21 cellular contexts compared by ENCODE assay signal in genomic region chr21:36096398-36097290, GRCh38.
"Had no signal": no experiment of that assay in that cellular context is flagged by ENCODE, and none has a peak within 500 bp of the region (broad histone marks: within the 10 kb centered on the region; RNA-seq: fewer than 3 reads in every experiment).

No MANE protein-coding gene starts in this region.

- H3K4me1 ChIP-seq: left ventricle myocardium inferior, prostate gland, right atrium auricular region, testis, upper lobe of left lung had no signal

- H3K36me3 ChIP-seq: adrenal gland, left ventricle myocardium inferior, prostate gland, right atrium auricular region, upper lobe of left lung had no signal

- H3K9me3 ChIP-seq: adrenal gland, prostate gland, testis had no signal

- H3K27me3 ChIP-seq: right atrium auricular region, testis, upper lobe of left lung had no signal

- H3K4me3 ChIP-seq: adrenal gland, left ventricle myocardium inferior, mucosa of descending colon, prostate gland, right atrium auricular region, testis, upper lobe of left lung had no signal

- H3K4me1 Mint-ChIP-seq: activated naive CD4-positive, alpha-beta T cell treated with anti-CD3 and anti-CD28 coated beads, Interleukin-2, amount 50 U/mL, for 24 hours had no signal

- H3K27ac Mint-ChIP-seq: dendritic cell treated with granulocyte-macrophage colony-stimulating factor and Interleukin-4, amounts not matched to agents 40 ng/mL and 50 ng/mL, for 4 days; stimulated activated naive CD8-positive, alpha-beta T cell treated with anti-CD3 and anti-CD28 coated beads, Interleukin-15, Interleukin-2, amounts not matched to agents 100 ng/mL and 50 ng/mL, for 24 hours had no signal

- H3K4me3 Mint-ChIP-seq: activated naive CD4-positive, alpha-beta T cell treated with anti-CD3 and anti-CD28 coated beads, Interleukin-2, amount 50 U/mL, for 24 hours; dendritic cell treated with granulocyte-macrophage colony-stimulating factor and Interleukin-4, amounts not matched to agents 40 ng/mL and 50 ng/mL, for 4 days; neural crest cell; stimulated activated naive CD8-positive, alpha-beta T cell treated with anti-CD3 and anti-CD28 coated beads, Interleukin-15, Interleukin-2, amounts not matched to agents 100 ng/mL and 50 ng/mL, for 24 hours had no signal

- ATAC-seq: mucosa of descending colon had no signal

- DNase-seq: activated CD4-positive, alpha-beta T cell treated with anti-CD3 and anti-CD28 coated beads, Interleukin-2, amount 50 U/mL, for 1 hour; activated CD4-positive, CD25-positive, alpha-beta regulatory T cell treated with anti-CD3 and anti-CD28 coated beads, Interleukin-2, amount 50 U/mL, for 72 hours; activated gamma-delta T cell; adrenal gland; cerebellar nuclear complex; effector CD8-positive, alpha-beta T cell; foreskin fibroblast; kidney glomerular epithelial cell; left ventricle myocardium inferior; mucosa of descending colon; naive B cell; T-helper 1 cell; T1000; testis; upper lobe of left lung had no signal

- H3K27ac ChIP-seq: adrenal gland, left ventricle myocardium inferior, prostate gland, right atrium auricular region, testis, upper lobe of left lung had no signal

- H3K27me3 Mint-ChIP-seq: dendritic cell treated with granulocyte-macrophage colony-stimulating factor and Interleukin-4, amounts not matched to agents 40 ng/mL and 50 ng/mL, for 4 days had no signal
